In the genomic region with DNA sequence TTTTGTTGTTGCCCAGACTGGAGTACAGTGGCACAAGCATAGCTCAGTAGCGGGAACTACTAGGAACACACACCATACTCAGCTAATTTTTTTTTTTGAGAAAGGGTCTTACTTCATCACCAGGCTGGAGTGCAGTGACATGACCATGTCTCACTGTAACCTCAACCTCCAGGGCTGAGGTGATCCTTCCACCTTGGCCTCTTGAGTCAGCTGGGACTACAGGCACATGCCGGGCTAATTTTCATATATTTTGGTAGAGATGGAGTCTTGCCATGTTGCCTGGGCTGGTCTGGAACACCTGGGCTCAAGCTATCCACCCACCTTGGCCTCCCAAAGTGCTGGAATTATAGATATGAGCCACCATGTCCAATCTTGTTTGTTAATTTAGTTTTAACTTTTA, we compare ENCODE assay signal across 16 cellular contexts. TPM values are rescaled to one million over a fixed set of nuclear protein-coding genes. Genes with fewer than 3 reads are reported as not detected.
DNase-seq lines count a peak whose midpoint lies in the region; ATAC-seq and TF ChIP-seq lines count a peak whose summit lies in the region.
"Had no signal": no experiment of that assay in that cellular context is flagged by ENCODE, and none has a peak within 500 bp of the region (broad histone marks: within the 10 kb centered on the region; RNA-seq: fewer than 3 reads in every experiment).

No MANE protein-coding gene starts in this region.

- WGBS in lower leg skin, 2 donors: 68 to 70% methylated on average over 2 of the region's 2 CpGs
- 91 to 94% (median 93%) methylated on average over 2 of the region's 2 CpGs for WGBS in ovary, 3 donors

- POLR2A ChIA-PET in activated CD4-positive, alpha-beta T cell treated with anti-CD3 and anti-CD28 coated beads for 36 hours (lab: Charles Lee): interaction anchor here (0.6 to 0.9 kb wide), 3 partner anchors 22 to 160 kb away, joined by 3 to 10 read pairs (median 3); a partner anchor contains a TSS

- ATAC-seq in activated CD4-positive, alpha-beta T cell treated with anti-CD3 and anti-CD28 coated beads for 36 hours: no peak

- CTCF ChIA-PET in activated CD4-positive, alpha-beta T cell treated with anti-CD3 and anti-CD28 coated beads for 36 hours (lab: Charles Lee): interaction anchor here (1.3 to 5.4 kb wide), 3 partner anchors 10 to 34 kb away, joined by 4 to 55 read pairs (median 5); no protein-coding TSS in a partner anchor

- TF ChIP-seq EP300 in ovary (IDR thresholded peaks at IDR 0.05): no peak

- TF ChIP-seq CTCF in lower leg skin (IDR thresholded peaks at IDR 0.05) (no peak), ovary (IDR thresholded peaks at IDR 0.05) (no peak)

- peak overlapping the region in 1 of 5 donors; percentile 58 for H3K9ac ChIP-seq in subcutaneous abdominal adipose tissue (ENCODE audit: low read length in 5 of 5)

- peak; percentile 11 for DNase-seq in activated CD4-positive, alpha-beta T cell treated with anti-CD3 and anti-CD28 coated beads for 36 hours
- no peak for DNase-seq in activated CD4-positive, alpha-beta T cell treated with anti-CD3 and anti-CD28 coated beads for 48 hours
- DNase-seq in lower leg skin (ENCODE audit: low spot score in 2 of 2): peak; percentile 17 to 83
- no peak for DNase-seq in KG1 (lab: John Stamatoyannopoulos, UW)
- DNase-seq in effector CD4-positive, alpha-beta T cell: no peak
- no peak for DNase-seq in ovary
- DNase-seq: brain microvascular endothelial cell, COR-L47, NCI-H2081, NCI-H748 treated with DMSO at 0.1 percent for 48 hours, posterior cingulate gyrus had no signal

- no peak overlapping the region for H3K4me3 Mint-ChIP-seq in activated CD4-positive, alpha-beta T cell treated with anti-CD3 and anti-CD28 coated beads for 36 hours
- H3K4me3 Mint-ChIP-seq in activated naive CD8-positive, alpha-beta T cell: peak overlapping the region; percentile 2
- H3K4me3 Mint-ChIP-seq: type B pancreatic cell had no signal

- H3K4me1 Mint-ChIP-seq in activated CD4-positive, alpha-beta T cell treated with anti-CD3 and anti-CD28 coated beads for 36 hours: peaks cover 76% of the 10 kb centered on the region
- peaks cover 79% of the 10 kb centered on the region for H3K4me1 Mint-ChIP-seq in activated naive CD8-positive, alpha-beta T cell (ENCODE audit: low read depth)

- peak overlapping the region; percentile 78 for H3K27ac Mint-ChIP-seq in activated CD4-positive, alpha-beta T cell treated with anti-CD3 and anti-CD28 coated beads for 36 hours
- H3K27ac Mint-ChIP-seq in activated naive CD8-positive, alpha-beta T cell: peak overlapping the region; percentile 73
- H3K27ac Mint-ChIP-seq: type B pancreatic cell had no signal

- no peaks in the 10 kb centered on the region for H3K36me3 Mint-ChIP-seq in activated CD4-positive, alpha-beta T cell treated with anti-CD3 and anti-CD28 coated beads for 36 hours (ENCODE audit: low read depth)
- H3K36me3 Mint-ChIP-seq in activated naive CD8-positive, alpha-beta T cell: no peaks in the 10 kb centered on the region
- H3K36me3 Mint-ChIP-seq: type B pancreatic cell had no signal

- intact Hi-C loops in activated CD4-positive, alpha-beta T cell treated with anti-CD3 and anti-CD28 coated beads for 36 hours (cut with DNase I, micrococcal nuclease): no loop called here
- intact Hi-C loops in lower leg skin (cut with DNase I; ENCODE audit: low total_unique reads): no loop called here
- intact Hi-C loops in ovary (cut with DNase I): loop anchor here in 2 of 4 donors (2.0 to 10.0 kb wide), 2 partner anchors 21 to 107 kb away; no protein-coding TSS in a partner anchor

- TF ChIP-seq POLR2A in lower leg skin (IDR thresholded peaks at IDR 0.05): no peak
- TF ChIP-seq POLR2A in ovary (IDR thresholded peaks at IDR 0.05): no peak

- no peak overlapping the region for H3K4me3 ChIP-seq in lower leg skin (ENCODE audit: low read depth, poor library complexity, severe bottlenecking)
- H3K4me3 ChIP-seq in subcutaneous abdominal adipose tissue (ENCODE audit: low read depth in 1 of 5, low read length in 5 of 5): no peak overlapping the region
- no peak overlapping the region for H3K4me3 ChIP-seq in ovary

- H3K27me3 Mint-ChIP-seq in activated CD4-positive, alpha-beta T cell treated with anti-CD3 and anti-CD28 coated beads for 36 hours: no peaks in the 10 kb centered on the region
- H3K27me3 Mint-ChIP-seq in activated naive CD8-positive, alpha-beta T cell: no peaks in the 10 kb centered on the region
- H3K27me3 Mint-ChIP-seq: type B pancreatic cell had no signal

- H3K27ac ChIP-seq in subcutaneous abdominal adipose tissue (ENCODE audit: low read depth, low read length): peak overlapping the region; percentile 88
- H3K27ac ChIP-seq in ovary: no peak overlapping the region
- H3K27ac ChIP-seq: brain microvascular endothelial cell had no signal

- no peaks in the 10 kb centered on the region for H3K27me3 ChIP-seq in subcutaneous abdominal adipose tissue (ENCODE audit: control insufficient read depth in 5 of 5, insufficient read depth in 4 of 5, low read length in 5 of 5)
- no peaks in the 10 kb centered on the region for H3K27me3 ChIP-seq in ovary
- H3K27me3 ChIP-seq: brain microvascular endothelial cell had no signal

- H3K9me3 Mint-ChIP-seq in activated CD4-positive, alpha-beta T cell treated with anti-CD3 and anti-CD28 coated beads for 36 hours (ENCODE audit: low read depth): no peaks in the 10 kb centered on the region
- H3K9me3 Mint-ChIP-seq in activated naive CD8-positive, alpha-beta T cell (ENCODE audit: low read depth): no peaks in the 10 kb centered on the region
- H3K9me3 Mint-ChIP-seq: type B pancreatic cell had no signal

- H3K36me3 ChIP-seq in subcutaneous abdominal adipose tissue (ENCODE audit: control insufficient read depth in 5 of 5, insufficient read depth in 5 of 5, low read length in 5 of 5) (no peaks in the 10 kb centered on the region), ovary (no peaks in the 10 kb centered on the region)
- H3K36me3 ChIP-seq: brain microvascular endothelial cell had no signal

- H3K9me3 ChIP-seq in subcutaneous abdominal adipose tissue (ENCODE audit: control insufficient read depth in 5 of 5, low read length in 5 of 5) (no peaks in the 10 kb centered on the region), ovary (no peaks in the 10 kb centered on the region)

- H3K4me1 ChIP-seq in subcutaneous abdominal adipose tissue (ENCODE audit: control insufficient read depth in 5 of 5, insufficient read depth in 5 of 5, low read length in 5 of 5): peaks cover 5 to 61% (median 58%) of the 10 kb centered on the region in 5 donors
- peaks cover 5% of the 10 kb centered on the region for H3K4me1 ChIP-seq in ovary (ENCODE audit: insufficient read depth)

RNA-seq across cellular contexts. Expression of a gene that starts 5.4 kb away (rescaled TPM):
- 100 to 1,000 TPM; 112 TPM for total RNA-seq in activated CD4-positive, alpha-beta T cell treated with anti-CD3 and anti-CD28 coated beads for 36 hours
- 1,000 to 10,000 TPM; 2,445 to 6,877 (median 3,895) TPM for total RNA-seq in lower leg skin
- 1,000 to 10,000 TPM in 1 of 7 donors, 100 to 1,000 TPM in 6; 335 to 1,406 (median 617) TPM for total RNA-seq in ovary
- polyA plus RNA-seq in ovary: 1,000 to 10,000 TPM in 1 of 2 donors, 100 to 1,000 TPM in 1; 570 to 1,154 TPM

RNA-seq across cellular contexts. Expression of a gene that starts 19.8 kb away (rescaled TPM):
- not detected for total RNA-seq in activated CD4-positive, alpha-beta T cell treated with anti-CD3 and anti-CD28 coated beads for 36 hours
- total RNA-seq in lower leg skin (not detected), ovary (not detected)
- not detected for polyA plus RNA-seq in ovary
- total RNA-seq: A172, mononuclear cell had no signal

RNA-seq across cellular contexts. Expression of a gene that starts 37.2 kb away (rescaled TPM):
- 10 to 100 TPM; 19.3 to 22.4 TPM for total RNA-seq in activated CD4-positive, alpha-beta T cell treated with anti-CD3 and anti-CD28 coated beads for 36 hours
- total RNA-seq in lower leg skin (10 to 100 TPM; 10.6 to 15.3 (median 14.2) TPM), ovary (10 to 100 TPM; 16.7 to 27.9 (median 23.4) TPM)
- 10 to 100 TPM; 40.6 to 51.4 TPM for polyA plus RNA-seq in ovary

RNA-seq across cellular contexts. Expression of a gene that starts 37.4 kb away (rescaled TPM):
- 1 to 10 TPM; 5.8 to 6.1 TPM for total RNA-seq in activated CD4-positive, alpha-beta T cell treated with anti-CD3 and anti-CD28 coated beads for 36 hours
- total RNA-seq in lower leg skin (1 to 10 TPM in 1 of 4 donors, under 1 TPM in 3; 0.12 to 1.3 (median 0.39) TPM), ovary (1 to 10 TPM in 6 of 7 donors, under 1 TPM in 1; 0.48 to 5.2 (median 3.1) TPM)
- polyA plus RNA-seq in ovary: under 1 TPM; 0.50 to 0.62 TPM

RNA-seq across cellular contexts. Expression of a gene that starts 43.9 kb away (rescaled TPM):
- total RNA-seq in activated CD4-positive, alpha-beta T cell treated with anti-CD3 and anti-CD28 coated beads for 36 hours: 10 to 100 TPM; 44.9 to 49.4 TPM
- total RNA-seq in lower leg skin (10 to 100 TPM in 1 of 4 donors, 1 to 10 TPM in 3; 4.6 to 14.2 (median 7.7) TPM), ovary (100 to 1,000 TPM in 1 of 7 donors, 10 to 100 TPM in 6; 37.9 to 102 (median 73.9) TPM)
- polyA plus RNA-seq in ovary: 10 to 100 TPM; 28.7 to 52.6 TPM

Comparison
In these comparisons a context has a peak if more than half of its experiments do, and no peak if none do; other contexts are left out.
1. DNase-seq: peak in activated CD4-positive, alpha-beta T cell treated with anti-CD3 and anti-CD28 coated beads for 36 hours (single experiment) and lower leg skin (2 of 2); none in activated CD4-positive, alpha-beta T cell treated with anti-CD3 and anti-CD28 coated beads for 48 hours (single experiment), KG1 (single experiment), effector CD4-positive, alpha-beta T cell (single experiment) and ovary (0 of 5).